18 cellular contexts compared by ENCODE assay signal in genomic region chr17:22459953-22460350, GRCh38.
A peak's percentile ranks its signal among the peaks of the same experiment; 100 is the strongest.
DNase-seq lines count a peak whose midpoint lies in the region; ATAC-seq and TF ChIP-seq lines count a peak whose summit lies in the region.
"Had no signal": no experiment of that assay in that cellular context is flagged by ENCODE, and none has a peak within 500 bp of the region (broad histone marks: within the 10 kb centered on the region; RNA-seq: fewer than 3 reads in every experiment).

No MANE protein-coding gene starts in this region.

- peak overlapping the region; percentile 55; the same call in 1 of the 2 replicates for H3K4me2 ChIP-seq in BLaER1
- H3K4me2 ChIP-seq: A549 had no signal

- no peak for TF ChIP-seq CTCF in upper lobe of left lung (IDR thresholded peaks at IDR 0.05)

- no peak overlapping the region for H3K9ac ChIP-seq in BLaER1

- H3K9me3 ChIP-seq in BLaER1 (peaks cover 3% of the 10 kb centered on the region), upper lobe of left lung (peaks cover 0 to 25% (median under 1%) of the 10 kb centered on the region in 4 donors)
- H3K9me3 ChIP-seq: A549 had no signal

- WGBS in upper lobe of left lung, 2 donors: 78 to 83% methylated on average over 4 to 15 of the region's 15 CpGs

- H3K4me3 ChIP-seq in BLaER1 (no peak overlapping the region), upper lobe of left lung (no peak overlapping the region)
- H3K4me3 ChIP-seq: A549 had no signal

- intact Hi-C loops in sciatic nerve (cut with DNase I): no loop called here

- DNase-seq in left lobe of liver (ENCODE audit: low spot score): peak; percentile 24
- peak in 1 of 2 donors; percentile 60 for DNase-seq in upper lobe of left lung
- DNase-seq in NCI-H128 (lab: John Stamatoyannopoulos, UW; ENCODE audit: unreplicated experiment): no peak
- DNase-seq in sciatic nerve (ENCODE audit: low spot score): no peak
- DNase-seq: AML-193; C1 segment of cervical spinal cord; CD4-positive, alpha-beta memory T cell; CD4-positive, CD25-positive, alpha-beta regulatory T cell; CD8-positive, alpha-beta memory T cell; COR-L47; DMS 273 treated with DMSO at 0.1 percent for 48 hours; DMS153; DMS79 treated with DMSO at 0.1 percent for 48 hours; GF-D8 had no signal

- peaks cover 65% of the 10 kb centered on the region for H3K4me1 ChIP-seq in BLaER1
- no peaks in the 10 kb centered on the region for H3K4me1 ChIP-seq in upper lobe of left lung
- H3K4me1 ChIP-seq: A549 had no signal

- no peaks in the 10 kb centered on the region for H3K36me3 ChIP-seq in BLaER1
- no peaks in the 10 kb centered on the region for H3K36me3 ChIP-seq in upper lobe of left lung

- no peak for TF ChIP-seq EP300 in upper lobe of left lung (IDR thresholded peaks at IDR 0.05)

- ATAC-seq in left lobe of liver (no peak), upper lobe of left lung (ENCODE audit: low FRiP score in 2 of 2) (peak; percentile 17 to 35), HG02763 (IDR thresholded peaks at IDR 0.05; ENCODE audit: unreplicated experiment) (no peak), sciatic nerve (no peak)
- ATAC-seq: A549 had no signal

- H4K20me1 ChIP-seq in BLaER1: no peaks in the 10 kb centered on the region

- TF ChIP-seq POLR2A in upper lobe of left lung (IDR thresholded peaks at IDR 0.05): no peak

- H3K27me3 ChIP-seq in BLaER1 (no peaks in the 10 kb centered on the region), upper lobe of left lung (no peaks in the 10 kb centered on the region)

- H3K27ac ChIP-seq in BLaER1 (no peak overlapping the region; the same call in 1 of the 2 replicates), upper lobe of left lung (no peak overlapping the region)
- H3K27ac ChIP-seq: 22Rv1, A549 had no signal

Comparison
In these comparisons a context has a peak if more than half of its experiments do, and no peak if none do; other contexts are left out.
1. ATAC-seq: peak in upper lobe of left lung (2 of 2); none in left lobe of liver (single experiment), HG02763 (single experiment) and sciatic nerve (single experiment).